ENCODE assay signal across 20 cellular contexts in genomic region chr7:52287698-52288097, GRCh38.
"Had no signal": no experiment of that assay in that cellular context is flagged by ENCODE, and none has a peak within 500 bp of the region (broad histone marks: within the 10 kb centered on the region; RNA-seq: fewer than 3 reads in every experiment).

No MANE protein-coding gene starts in this region.

- DNase-seq: KBM-7, MV-4-11, NCI-H1048, NCI-H1105, NCI-H1417, NCI-H1436 treated with DMSO at 0.1 percent for 48 hours, NCI-H1694, NCI-H187 treated with DMSO at 0.1 percent for 48 hours, NCI-H2081, NCI-H2107, NCI-H226, NCI-H446, NCI-H510A, NCI-H524 treated with DMSO at 0.1 percent for 48 hours, NCI-H69, NCI-H774, SHP77, SK-N-SH, SW 1271 had no signal

- H3K4me2 ChIP-seq: SK-N-SH had no signal

- H3K9ac ChIP-seq: SK-N-SH had no signal

- H3K27ac ChIP-seq: RWPE1 had no signal
